Comparison of ENCODE assay signal across 21 cellular contexts in genomic region chr4:13917010-13917409, GRCh38.
DNase-seq lines count a peak whose midpoint lies in the region; TF ChIP-seq lines count a peak whose summit lies in the region.
"Had no signal": no experiment of that assay in that cellular context is flagged by ENCODE, and none has a peak within 500 bp of the region (broad histone marks: within the 10 kb centered on the region; RNA-seq: fewer than 3 reads in every experiment).

No MANE protein-coding gene starts in this region.

- no peak overlapping the region for H3K9ac ChIP-seq in Karpas-422 (ENCODE audit: low read length)

- H3K27ac ChIP-seq in Karpas-422 (ENCODE audit: low read length) = no peak overlapping the region
- H3K27ac ChIP-seq: VCaP had no signal

- H2AFZ ChIP-seq in Karpas-422 (ENCODE audit: low read length) = no peak overlapping the region

- H3K36me3 ChIP-seq in Karpas-422 (ENCODE audit: insufficient read depth, low read length) = no peaks in the 10 kb centered on the region

- H3K4me1 ChIP-seq in Karpas-422 (ENCODE audit: low read length) = no peaks in the 10 kb centered on the region

- no peaks in the 10 kb centered on the region for H3K9me3 ChIP-seq in Karpas-422 (ENCODE audit: low read length)

- no peaks in the 10 kb centered on the region for H3K27me3 ChIP-seq in Karpas-422 (ENCODE audit: low read length)

- H3K9me2 ChIP-seq in Karpas-422 (replicated peaks; ENCODE audit: insufficient read depth, low read length) = no peaks in the 10 kb centered on the region

- H3K27me3 Mint-ChIP-seq in osteocyte (ENCODE audit: unreplicated experiment) = no peaks in the 10 kb centered on the region

- H3K4me3 ChIP-seq in fibroblast of mammary gland (ENCODE audit: control insufficient read depth, low read depth, low read length) (no peak overlapping the region), Karpas-422 (ENCODE audit: low read length) (no peak overlapping the region)
- H3K4me3 ChIP-seq: skin epidermis had no signal

- H3K9me3 Mint-ChIP-seq in osteocyte (ENCODE audit: unreplicated experiment) = no peaks in the 10 kb centered on the region
- H3K9me3 Mint-ChIP-seq: naive thymus-derived CD8-positive, alpha-beta T cell had no signal

- TF ChIP-seq CTCF in fibroblast of mammary gland (conservative IDR thresholded peaks at IDR 0.05; ENCODE audit: control insufficient read depth, insufficient read depth, low read depth, low read length) (peak; percentile 39), osteocyte (IDR thresholded peaks at IDR 0.05) (no peak)

- H3K36me3 Mint-ChIP-seq in osteocyte (ENCODE audit: unreplicated experiment) = no peaks in the 10 kb centered on the region
- H3K36me3 Mint-ChIP-seq: naive thymus-derived CD8-positive, alpha-beta T cell had no signal

- no peak overlapping the region for H3K4me2 ChIP-seq in Karpas-422 (ENCODE audit: low read depth, low read length, poor library complexity, severe bottlenecking)

- no peaks in the 10 kb centered on the region for H3K79me2 ChIP-seq in Karpas-422 (ENCODE audit: low read length)

- in situ Hi-C loops in Caki2 (cut with HindIII; ENCODE audit: low pct_unique_long_range_greater_than_20kb, low sequenced_read_pairs) = no loop called here

- DNase-seq in Caki2 (ENCODE audit: low read depth) (peak; percentile 67), MV-4-11 (lab: John Stamatoyannopoulos, UW) (peak; percentile 54), fibroblast of mammary gland (ENCODE audit: low read depth) (peak; percentile 97), osteocyte (ENCODE audit: extremely low spot score, unreplicated experiment) (no peak), mesenteric fat pad (ENCODE audit: low spot score) (no peak), HuH-7.5 (ENCODE audit: low spot score) (no peak), NCI-H146 (lab: John Stamatoyannopoulos, UW) (no peak), Karpas-422 (no peak)
- DNase-seq: activated naive CD4-positive, alpha-beta T cell; aorta; C1 segment of cervical spinal cord; cortex of kidney; GOT3; head of caudate nucleus; naive thymus-derived CD8-positive, alpha-beta T cell; NCI-H1930; posterior cingulate gyrus; stimulated activated CD4-positive, alpha-beta T cell treated with anti-CD3 and anti-CD28 coated beads, Interleukin-4, amount 100 ng/mL, for 24 hours; substantia nigra had no signal

- H3K4me3 Mint-ChIP-seq in osteocyte (ENCODE audit: unreplicated experiment) = no peak overlapping the region
- H3K4me3 Mint-ChIP-seq: naive thymus-derived CD8-positive, alpha-beta T cell had no signal

- H3K4me1 Mint-ChIP-seq in osteocyte (ENCODE audit: unreplicated experiment) = peaks cover 87% of the 10 kb centered on the region
- H3K4me1 Mint-ChIP-seq: naive thymus-derived CD8-positive, alpha-beta T cell had no signal

- H3K27ac Mint-ChIP-seq in osteocyte (ENCODE audit: unreplicated experiment) = peak overlapping the region; percentile 99
- H3K27ac Mint-ChIP-seq: naive thymus-derived CD8-positive, alpha-beta T cell had no signal

- H4K20me1 ChIP-seq in Karpas-422 (ENCODE audit: insufficient read depth, low read depth, low read length) = no peaks in the 10 kb centered on the region

Comparison
In these comparisons a context has a peak if more than half of its experiments do, and no peak if none do; other contexts are left out.
1. DNase-seq: peak in Caki2 (single experiment), MV-4-11 (single experiment) and fibroblast of mammary gland (single experiment); none in osteocyte (single experiment), mesenteric fat pad (single experiment), HuH-7.5 (single experiment), NCI-H146 (single experiment) and Karpas-422 (single experiment).